Comparison of ENCODE assay signal across 8 cellular contexts in the genomic region with DNA sequence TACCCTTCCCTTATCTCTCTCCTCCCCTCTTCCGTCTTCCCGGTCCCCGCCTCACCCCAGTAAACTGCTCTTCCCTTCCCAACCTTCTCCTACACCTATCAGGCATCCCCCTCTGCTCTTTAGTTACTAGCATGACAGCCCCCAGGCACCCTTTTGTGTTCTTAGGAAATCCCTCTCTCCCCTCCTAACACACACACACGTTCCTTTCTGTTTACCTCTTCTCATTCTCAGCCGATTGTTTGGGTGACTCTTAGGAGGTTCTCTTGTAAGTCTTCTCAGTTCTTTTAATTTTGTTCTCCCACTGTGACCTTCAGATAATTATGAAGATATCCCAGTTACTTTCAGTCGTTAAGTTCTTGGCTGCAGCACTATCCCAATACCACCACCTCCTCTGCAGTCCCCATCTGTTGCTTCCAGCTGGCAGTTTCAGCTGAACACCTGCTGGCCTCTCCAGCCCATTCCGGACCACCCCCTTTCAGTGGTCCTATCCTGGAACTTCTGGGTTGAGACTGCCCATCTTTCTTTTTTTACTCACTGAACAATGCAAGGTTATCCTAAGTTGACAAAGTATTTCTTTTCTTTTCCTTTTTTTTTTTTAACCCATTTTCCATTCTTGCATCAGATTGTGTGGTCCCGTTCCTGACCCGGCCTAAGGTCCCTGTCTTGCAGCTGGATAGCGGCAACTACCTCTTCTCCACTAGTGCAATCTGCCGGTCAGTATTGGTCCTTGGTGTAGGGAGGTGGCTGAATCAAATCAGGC. TPM values are rescaled to one million over a fixed set of nuclear protein-coding genes. Genes with fewer than 3 reads are reported as not detected.
DNase-seq lines count a peak whose midpoint lies in the region; ATAC-seq and TF ChIP-seq lines count a peak whose summit lies in the region.

No MANE protein-coding gene starts in this region.

- H3K4me2 ChIP-seq in Karpas-422 (ENCODE audit: low read depth, low read length, poor library complexity, severe bottlenecking) = peak overlapping the region; percentile 83

- peaks cover 26% of the 10 kb centered on the region for H3K79me2 ChIP-seq in Karpas-422 (ENCODE audit: low read length)

- peak overlapping the region; percentile 84 for H3K27ac ChIP-seq in CD4-positive, alpha-beta memory T cell (ENCODE audit: low read depth, low read length)
- H3K27ac ChIP-seq in Karpas-422 (ENCODE audit: low read length) = peak overlapping the region; percentile 70; the same call in 1 of the 2 replicates
- H3K27ac ChIP-seq in muscle layer of colon (ENCODE audit: low read depth, low read length) = peak overlapping the region; percentile 48

- TF ChIP-seq CTCF in GM20000 (IDR thresholded peaks at IDR 0.05; ENCODE audit: extremely low read depth, missing control alignments) = no peak

- intact Hi-C loops in CD4-positive, alpha-beta memory T cell (cut with micrococcal nuclease) = loop anchor here (5.0 kb wide), 1 partner anchor 204 kb away; a partner anchor contains a TSS

- peak overlapping the region; percentile 78 to 95 for H3K4me3 ChIP-seq in CD4-positive, alpha-beta memory T cell (ENCODE audit: low read length in 2 of 2)
- H3K4me3 ChIP-seq in Karpas-422 (ENCODE audit: low read length) = peak overlapping the region; percentile 93
- peak overlapping the region; percentile 55 to 98 for H3K4me3 ChIP-seq in muscle layer of colon (ENCODE audit: low read depth in 1 of 2, low read length in 2 of 2)

- H3K27ac Mint-ChIP-seq in CD4-positive, alpha-beta memory T cell = peak overlapping the region; percentile 90 to 99 (median 98)
- H3K27ac Mint-ChIP-seq in central memory CD8-positive, alpha-beta T cell (ENCODE audit: low read depth) = peak overlapping the region; percentile 90

- DNase-seq in CD4-positive, alpha-beta memory T cell = peak in 1 of 5 donors; percentile 5
- DNase-seq in Karpas-422 (no peak), GM19240 (ENCODE audit: insufficient read length, low spot score) (no peak), HCEC 1CT (no peak), GM20000 (ENCODE audit: low spot score) (no peak)
- DNase-seq in central memory CD8-positive, alpha-beta T cell (ENCODE audit: low spot score in 2 of 2) = no peak

- H3K4me3 Mint-ChIP-seq in CD4-positive, alpha-beta memory T cell = peak overlapping the region; percentile 95 to 99 (median 98)
- H3K4me3 Mint-ChIP-seq in central memory CD8-positive, alpha-beta T cell = peak overlapping the region; percentile 94

- H3K9me3 ChIP-seq in CD4-positive, alpha-beta memory T cell (ENCODE audit: control insufficient read depth in 1 of 2, low read length in 2 of 2) = no peaks in the 10 kb centered on the region
- H3K9me3 ChIP-seq in Karpas-422 (ENCODE audit: low read length) (no peaks in the 10 kb centered on the region), muscle layer of colon (ENCODE audit: low read length) (no peaks in the 10 kb centered on the region)

- peaks cover 0 to 3% (median 0%) of the 10 kb centered on the region in 8 donors for H3K9me3 Mint-ChIP-seq in CD4-positive, alpha-beta memory T cell
- H3K9me3 Mint-ChIP-seq in central memory CD8-positive, alpha-beta T cell = no peaks in the 10 kb centered on the region

- CTCF ChIA-PET in CD4-positive, alpha-beta memory T cell (lab: Charles Lee; ENCODE audit: partially characterized antibody) = interaction anchor here (1.2 to 3.4 kb wide), 2 partner anchors 12 to 29 kb away, joined by 3 to 10 read pairs; a partner anchor contains a TSS

- H3K9ac ChIP-seq in Karpas-422 (ENCODE audit: low read length) (peak overlapping the region; percentile 89), muscle layer of colon (ENCODE audit: low read length) (peak overlapping the region; percentile 95)

- peaks cover 18 to 39% (median 25%) of the 10 kb centered on the region in 4 donors for H3K4me1 Mint-ChIP-seq in CD4-positive, alpha-beta memory T cell
- H3K4me1 Mint-ChIP-seq in central memory CD8-positive, alpha-beta T cell = peaks cover 27% of the 10 kb centered on the region

- peaks cover 23% of the 10 kb centered on the region for H3K4me1 ChIP-seq in CD4-positive, alpha-beta memory T cell (ENCODE audit: insufficient read depth, low read length)
- H3K4me1 ChIP-seq in Karpas-422 (ENCODE audit: low read length) (peaks cover 14% of the 10 kb centered on the region), muscle layer of colon (ENCODE audit: insufficient read depth, low read length) (peaks cover 13% of the 10 kb centered on the region)

- no peak overlapping the region for H2AFZ ChIP-seq in Karpas-422 (ENCODE audit: low read length)

- POLR2A ChIA-PET in CD4-positive, alpha-beta memory T cell (lab: Charles Lee; ENCODE audit: partially characterized antibody) = interaction anchor here (2.0 to 6.3 kb wide), 3 partner anchors 11 to 31 kb away, joined by 12 to 75 read pairs (median 18); a partner anchor contains a TSS

- no peaks in the 10 kb centered on the region for H3K27me3 ChIP-seq in CD4-positive, alpha-beta memory T cell (ENCODE audit: insufficient read depth, low read length)
- no peaks in the 10 kb centered on the region for H3K27me3 ChIP-seq in Karpas-422 (ENCODE audit: low read length)
- no peaks in the 10 kb centered on the region for H3K27me3 ChIP-seq in muscle layer of colon (ENCODE audit: control insufficient read depth in 1 of 2, insufficient read depth in 2 of 2, low read length in 2 of 2)

- peaks cover 28% of the 10 kb centered on the region for H3K36me3 ChIP-seq in CD4-positive, alpha-beta memory T cell (ENCODE audit: insufficient read depth, low read length)
- H3K36me3 ChIP-seq in Karpas-422 (ENCODE audit: insufficient read depth, low read length) = peaks cover 35% of the 10 kb centered on the region
- H3K36me3 ChIP-seq in muscle layer of colon (ENCODE audit: insufficient read depth, low read length) = peaks cover 39% of the 10 kb centered on the region

- H4K20me1 ChIP-seq in Karpas-422 (ENCODE audit: insufficient read depth, low read depth, low read length) = peaks cover 8% of the 10 kb centered on the region; the same call in 1 of the 2 replicates

- peaks cover 30 to 42% of the 10 kb centered on the region in 2 donors for H3K36me3 Mint-ChIP-seq in CD4-positive, alpha-beta memory T cell
- H3K36me3 Mint-ChIP-seq in central memory CD8-positive, alpha-beta T cell (ENCODE audit: insufficient read depth) = peaks cover 46% of the 10 kb centered on the region

- no peak for ATAC-seq in central memory CD8-positive, alpha-beta T cell (replicated peaks; ENCODE audit: extremely low read depth, poor library complexity, severe bottlenecking)
- no peak for ATAC-seq in GM21367 (IDR thresholded peaks at IDR 0.05; ENCODE audit: unreplicated experiment)

- no peaks in the 10 kb centered on the region for H3K9me2 ChIP-seq in Karpas-422 (replicated peaks; ENCODE audit: insufficient read depth, low read length)

- H3K27me3 Mint-ChIP-seq in CD4-positive, alpha-beta memory T cell = no peaks in the 10 kb centered on the region
- no peaks in the 10 kb centered on the region for H3K27me3 Mint-ChIP-seq in central memory CD8-positive, alpha-beta T cell

RNA-seq across cellular contexts. Expression of a gene that starts 0.7 kb away (rescaled TPM):
- 100 to 1,000 TPM; 224 to 242 TPM for total RNA-seq in CD4-positive, alpha-beta memory T cell
- polyA plus RNA-seq in CD4-positive, alpha-beta memory T cell = 100 to 1,000 TPM in 1 of 2 donors, 10 to 100 TPM in 1; 84.8 to 114 TPM
- 204 and 260 TPM in 2 replicates for total RNA-seq in Karpas-422 (2014; rRNA removed; shearing (Covaris generic); ENCODE audit: low replicate concordance)

RNA-seq across cellular contexts. Expression of a gene that starts 8.9 kb away (rescaled TPM):
- total RNA-seq in CD4-positive, alpha-beta memory T cell = 100 to 1,000 TPM; 266 to 278 TPM
- 100 to 1,000 TPM; 206 to 216 TPM for polyA plus RNA-seq in CD4-positive, alpha-beta memory T cell
- 6.7 and 12.3 TPM in 2 replicates for total RNA-seq in Karpas-422 (2014; rRNA removed; shearing (Covaris generic); ENCODE audit: low replicate concordance)

RNA-seq across cellular contexts. Expression of a gene that starts 29.0 kb away (rescaled TPM):
- under 1 TPM; 0.30 to 0.35 TPM for total RNA-seq in CD4-positive, alpha-beta memory T cell
- polyA plus RNA-seq in CD4-positive, alpha-beta memory T cell = not detected
- total RNA-seq in Karpas-422 (2014; rRNA removed; shearing (Covaris generic); ENCODE audit: low replicate concordance) = 1.9 and 9.3 TPM in 2 replicates

RNA-seq across cellular contexts. Expression of a gene that starts 31.7 kb away (rescaled TPM):
- 10 to 100 TPM; 38.5 to 40.8 TPM for total RNA-seq in CD4-positive, alpha-beta memory T cell
- polyA plus RNA-seq in CD4-positive, alpha-beta memory T cell = 10 to 100 TPM; 15.4 to 22.8 TPM
- total RNA-seq in Karpas-422 (2014; rRNA removed; shearing (Covaris generic); ENCODE audit: low replicate concordance) = 54.3 and 73.3 TPM in 2 replicates

RNA-seq across cellular contexts. Expression of a gene that starts 33.5 kb away (rescaled TPM):
- total RNA-seq in CD4-positive, alpha-beta memory T cell = not detected
- not detected for polyA plus RNA-seq in CD4-positive, alpha-beta memory T cell
- 14.3 and 17.9 TPM in 2 replicates for total RNA-seq in Karpas-422 (2014; rRNA removed; shearing (Covaris generic); ENCODE audit: low replicate concordance)

Comparison
In these comparisons a context has a peak if more than half of its experiments do, and no peak if none do; other contexts are left out.
1. RNA of a gene that starts 8.9 kb away (total RNA-seq): 266 to 278 TPM in CD4-positive, alpha-beta memory T cell; 6.7 to 12.3 TPM in Karpas-422; every median in the first group is over 10 times any median in the second.
2. Peak in every context shown above with its lines, with median percentiles within 50 percentile points of each other: H3K27ac ChIP-seq and H3K4me3 ChIP-seq.